9 cellular contexts compared by ENCODE assay signal in the genomic region with DNA sequence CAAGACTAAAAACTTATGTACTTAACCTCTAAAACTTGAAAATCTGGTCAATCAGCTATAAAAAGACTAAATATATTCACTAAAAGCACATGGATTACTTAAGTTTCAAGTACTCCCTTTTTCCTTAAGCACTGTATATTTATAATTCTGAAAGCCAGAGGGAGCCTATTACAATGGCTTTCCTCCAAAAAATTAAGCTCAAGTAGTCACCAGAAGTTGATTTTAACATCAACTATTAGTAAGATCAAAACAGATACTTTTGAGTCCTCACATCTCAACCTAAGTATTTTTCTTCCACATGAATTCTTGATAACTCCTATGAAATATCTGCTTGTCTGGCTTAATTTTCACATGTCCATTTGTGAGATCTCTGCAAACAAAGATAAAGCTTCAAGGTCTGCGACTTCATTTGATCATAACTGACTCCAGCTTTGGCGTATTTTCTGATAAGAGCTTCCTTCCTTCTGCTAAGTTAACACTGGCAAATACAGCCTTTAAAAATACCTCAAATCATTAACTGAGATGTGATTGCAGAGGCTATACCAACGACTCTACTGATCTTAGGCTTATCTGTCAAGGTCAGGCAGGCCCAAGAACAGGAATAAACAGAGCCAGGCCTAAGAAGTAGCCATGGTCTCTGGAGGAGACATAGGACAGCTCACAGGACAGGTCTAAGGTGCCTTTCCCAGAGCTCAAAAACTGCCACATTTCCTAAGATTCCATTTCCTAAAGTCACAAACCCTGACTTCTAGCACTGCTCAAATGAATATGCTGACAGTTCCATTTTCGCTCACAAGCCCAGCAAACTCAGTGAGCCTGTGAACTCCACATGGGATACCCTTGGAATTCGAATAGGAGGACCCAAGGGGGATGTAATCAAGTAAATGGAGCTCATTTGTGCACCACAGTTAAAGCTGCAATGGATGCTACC. TPM values are rescaled to one million over a fixed set of nuclear protein-coding genes. Genes with fewer than 3 reads are reported as not detected.
DNase-seq lines count a peak whose midpoint lies in the region; ATAC-seq and TF ChIP-seq lines count a peak whose summit lies in the region.
"Had no signal": no experiment of that assay in that cellular context is flagged by ENCODE, and none has a peak within 500 bp of the region (broad histone marks: within the 10 kb centered on the region; RNA-seq: fewer than 3 reads in every experiment).

No MANE protein-coding gene starts in this region.

- TF ChIP-seq CTCF in epithelial cell of proximal tubule (conservative IDR thresholded peaks at IDR 0.05; ENCODE audit: low read depth, low read length) = no peak
- TF ChIP-seq CTCF in progenitor cell of endocrine pancreas (IDR thresholded peaks at IDR 0.05; ENCODE audit: unreplicated experiment) = no peak

- H3K36me3 ChIP-seq in SJSA1 = peaks cover 64% of the 10 kb centered on the region

- peak overlapping the region; percentile 93 for H3K27ac Mint-ChIP-seq in progenitor cell of endocrine pancreas

- H3K4me3 ChIP-seq in GM08714 (ENCODE audit: low read length) (peak overlapping the region; percentile 44; the same call in 1 of the 2 replicates), SJSA1 (no peak overlapping the region), epithelial cell of proximal tubule (ENCODE audit: low read depth, low read length) (peak overlapping the region; percentile 15)

- peaks cover 21% of the 10 kb centered on the region for H3K36me3 Mint-ChIP-seq in progenitor cell of endocrine pancreas (ENCODE audit: insufficient read depth)

- H3K4me3 Mint-ChIP-seq in progenitor cell of endocrine pancreas (ENCODE audit: low read depth) = no peak overlapping the region

- H3K27me3 Mint-ChIP-seq in progenitor cell of endocrine pancreas = no peaks in the 10 kb centered on the region

- H3K4me1 ChIP-seq in SJSA1 (replicated peaks) = peaks cover 47% of the 10 kb centered on the region

- H3K27me3 ChIP-seq in SJSA1 (replicated peaks) = no peaks in the 10 kb centered on the region

- peaks cover 68% of the 10 kb centered on the region for H3K4me1 Mint-ChIP-seq in progenitor cell of endocrine pancreas (ENCODE audit: low read depth)

- H3K9me3 ChIP-seq in SJSA1 (replicated peaks) = no peaks in the 10 kb centered on the region

- no peaks in the 10 kb centered on the region for H3K9me3 Mint-ChIP-seq in progenitor cell of endocrine pancreas (ENCODE audit: low read depth)

- peak overlapping the region; percentile 32; the same call in 1 of the 2 replicates for H3K27ac ChIP-seq in SJSA1

- DNase-seq in SJSA1 (ENCODE audit: low read depth in 1 of 2, low spot score in 2 of 2) (no peak), epithelial cell of proximal tubule (ENCODE audit: low read depth) (no peak), progenitor cell of endocrine pancreas (ENCODE audit: low spot score, unreplicated experiment) (no peak)
- DNase-seq: NCI-H446 had no signal

- no peak for ATAC-seq in GM21390 (IDR thresholded peaks at IDR 0.05; ENCODE audit: unreplicated experiment)
- ATAC-seq in HG03460 (IDR thresholded peaks at IDR 0.05; ENCODE audit: unreplicated experiment) = no peak
- no peak for ATAC-seq in HG02759 (IDR thresholded peaks at IDR 0.05; ENCODE audit: unreplicated experiment)
- ATAC-seq in HG03521 (IDR thresholded peaks at IDR 0.05; ENCODE audit: unreplicated experiment) = no peak

RNA-seq across cellular contexts. Expression of a gene that starts 10.0 kb away (rescaled TPM):
- total RNA-seq in SJSA1 (2014; rRNA removed; shearing (Covaris generic)) = 114 and 129 TPM in 2 replicates
- total RNA-seq in epithelial cell of proximal tubule (182 and 185 TPM in 2 replicates), progenitor cell of endocrine pancreas (106 and 109 TPM in 2 replicates)

RNA-seq across cellular contexts. Expression of a gene that starts 10.2 kb away (rescaled TPM):
- total RNA-seq in SJSA1 (2014; rRNA removed; shearing (Covaris generic)) = 14.7 and 20.6 TPM in 2 replicates
- total RNA-seq in epithelial cell of proximal tubule (15.2 and 23.7 TPM in 2 replicates), progenitor cell of endocrine pancreas (20.3 and 24.6 TPM in 2 replicates)
